ENCODE assay signal across 18 cellular contexts in the genomic region with DNA sequence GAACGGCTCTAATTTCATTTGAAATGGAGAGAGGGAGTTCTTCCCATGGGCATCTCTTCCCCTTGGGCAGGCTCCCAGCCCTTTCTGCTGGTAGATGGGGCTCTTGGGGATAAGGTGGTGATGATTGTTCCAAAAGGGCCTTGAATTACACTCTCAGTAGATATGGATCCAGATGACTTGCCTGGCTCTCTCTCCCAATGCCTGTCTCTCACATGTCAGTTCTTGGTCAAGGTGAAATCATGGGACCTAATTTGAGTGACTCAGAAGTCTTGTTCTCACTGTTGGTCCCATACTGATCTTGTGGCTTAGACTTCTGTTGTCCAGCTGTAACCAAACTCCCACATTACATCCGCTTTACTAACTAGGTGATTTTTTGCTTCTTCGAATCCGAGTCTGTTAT.
"Had no signal": no experiment of that assay in that cellular context is flagged by ENCODE, and none has a peak within 500 bp of the region (broad histone marks: within the 10 kb centered on the region; RNA-seq: fewer than 3 reads in every experiment).

No MANE protein-coding gene starts in this region.

- H3K79me2 ChIP-seq: parathyroid adenoma had no signal

- H3K27ac ChIP-seq: epithelial cell of prostate, lower lobe of right lung, parathyroid adenoma, upper lobe of left lung, VCaP had no signal

- H3K9ac ChIP-seq: parathyroid adenoma had no signal

- H3K27me3 Mint-ChIP-seq: stimulated activated naive CD8-positive, alpha-beta T cell treated with anti-CD3 and anti-CD28 coated beads, Interleukin-15, Interleukin-2, amounts not matched to agents 100 ng/mL and 50 ng/mL, for 24 hours had no signal

- ATAC-seq: activated CD4-positive, alpha-beta T cell treated with anti-CD3 and anti-CD28 coated beads for 36 hours; left cardiac atrium; lower lobe of right lung had no signal

- H3K27ac Mint-ChIP-seq: activated CD4-positive, alpha-beta memory T cell treated with anti-CD3 and anti-CD28 coated beads, Interleukin-2, amount 10 ng/mL, durations not matched to agents 7 days and 5 days; activated CD4-positive, alpha-beta T cell treated with anti-CD3 and anti-CD28 coated beads for 36 hours; mesothelial cell of epicardium; stimulated activated naive CD8-positive, alpha-beta T cell treated with anti-CD3 and anti-CD28 coated beads, Interleukin-15, Interleukin-2, amounts not matched to agents 100 ng/mL and 50 ng/mL, for 24 hours had no signal

- H3K4me1 Mint-ChIP-seq: activated CD4-positive, alpha-beta memory T cell treated with anti-CD3 and anti-CD28 coated beads, Interleukin-2, amount 10 ng/mL, durations not matched to agents 7 days and 5 days; activated CD4-positive, alpha-beta T cell treated with anti-CD3 and anti-CD28 coated beads for 36 hours; mesothelial cell of epicardium had no signal

- H3K4me3 ChIP-seq: lower lobe of right lung, upper lobe of left lung had no signal

- H3K9me3 Mint-ChIP-seq: activated CD4-positive, alpha-beta memory T cell treated with anti-CD3 and anti-CD28 coated beads, Interleukin-2, amount 10 ng/mL, durations not matched to agents 7 days and 5 days; mesothelial cell of epicardium; stimulated activated naive CD8-positive, alpha-beta T cell treated with anti-CD3 and anti-CD28 coated beads, Interleukin-15, Interleukin-2, amounts not matched to agents 100 ng/mL and 50 ng/mL, for 24 hours had no signal

- H3K9me3 ChIP-seq: lower lobe of right lung, upper lobe of left lung had no signal

- H3K4me3 Mint-ChIP-seq: activated CD4-positive, alpha-beta memory T cell treated with anti-CD3 and anti-CD28 coated beads, Interleukin-2, amount 10 ng/mL, durations not matched to agents 7 days and 5 days; activated CD4-positive, alpha-beta T cell treated with anti-CD3 and anti-CD28 coated beads for 36 hours; mesothelial cell of epicardium; stimulated activated naive CD8-positive, alpha-beta T cell treated with anti-CD3 and anti-CD28 coated beads, Interleukin-15, Interleukin-2, amounts not matched to agents 100 ng/mL and 50 ng/mL, for 24 hours had no signal

- H3K36me3 Mint-ChIP-seq: mesothelial cell of epicardium had no signal

- H3K27me3 ChIP-seq: upper lobe of left lung had no signal

- DNase-seq: activated CD4-positive, alpha-beta memory T cell treated with anti-CD3 and anti-CD28 coated beads, Interleukin-2, amount 10 ng/mL, durations not matched to agents 7 days and 5 days; activated CD4-positive, alpha-beta T cell treated with anti-CD3 and anti-CD28 coated beads for 36 hours; activated CD8-positive, alpha-beta memory T cell treated with anti-CD3 and anti-CD28 coated beads, Interleukin-2, amount 50 U/mL, for 4 hours; activated naive CD4-positive, alpha-beta T cell; central memory CD4-positive, alpha-beta T cell; effector memory CD4-positive, alpha-beta T cell; hypothalamus; left cardiac atrium; lower lobe of right lung; retina; stimulated activated CD4-positive, alpha-beta T cell treated with anti-CD3 and anti-CD28 coated beads, Interleukin-4, amount 100 ng/mL, for 1 hour; stimulated activated CD8-positive, alpha-beta memory T cell treated with anti-CD3 and anti-CD28 coated beads, Interleukin-4, amount 100 ng/mL, for 48 hours; upper lobe of left lung had no signal

- H3K36me3 ChIP-seq: lower lobe of right lung, upper lobe of left lung had no signal

- H2AFZ ChIP-seq: parathyroid adenoma had no signal

- H3K4me1 ChIP-seq: lower lobe of right lung, parathyroid adenoma, upper lobe of left lung had no signal
